In the genomic region with DNA sequence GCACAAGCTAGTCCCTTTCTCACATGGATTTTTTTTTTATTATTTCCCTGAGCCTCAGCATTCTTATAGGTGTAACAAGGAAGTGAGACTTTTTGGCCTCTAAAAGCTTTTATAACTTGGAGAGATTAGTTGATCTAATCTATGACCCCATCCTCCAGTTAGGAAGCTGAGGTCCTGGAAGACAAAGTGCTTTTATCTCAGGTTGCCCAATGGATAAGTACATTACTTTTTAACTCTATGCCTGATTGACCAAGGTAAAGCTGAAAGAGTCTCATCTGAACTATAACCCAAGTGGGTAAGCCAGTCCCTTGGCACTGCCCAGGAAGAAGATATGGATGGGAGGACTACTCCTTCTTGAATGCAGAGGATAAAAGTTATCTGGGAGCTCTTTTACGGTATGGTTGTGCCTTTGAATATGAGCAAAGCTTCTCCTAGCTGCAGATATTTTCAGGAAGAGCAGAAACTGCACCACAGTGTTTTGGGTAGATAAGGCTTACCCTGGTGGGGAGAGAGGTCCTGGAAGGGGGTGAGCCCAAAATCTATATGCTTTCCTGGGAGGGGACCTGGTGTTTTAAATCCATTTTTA, we compare ENCODE assay signal across 1 cellular context.
A peak's percentile ranks its signal among the peaks of the same experiment; 100 is the strongest.
TF ChIP-seq lines count a peak whose summit lies in the region.

No MANE protein-coding gene starts in this region.

TF ChIP-seq in K562, 482 proteins besides CTCF, POLR2A, EP300 and RAD21 (continued from another document and continues in another):
- TF ChIP-seq, protein P1, sequence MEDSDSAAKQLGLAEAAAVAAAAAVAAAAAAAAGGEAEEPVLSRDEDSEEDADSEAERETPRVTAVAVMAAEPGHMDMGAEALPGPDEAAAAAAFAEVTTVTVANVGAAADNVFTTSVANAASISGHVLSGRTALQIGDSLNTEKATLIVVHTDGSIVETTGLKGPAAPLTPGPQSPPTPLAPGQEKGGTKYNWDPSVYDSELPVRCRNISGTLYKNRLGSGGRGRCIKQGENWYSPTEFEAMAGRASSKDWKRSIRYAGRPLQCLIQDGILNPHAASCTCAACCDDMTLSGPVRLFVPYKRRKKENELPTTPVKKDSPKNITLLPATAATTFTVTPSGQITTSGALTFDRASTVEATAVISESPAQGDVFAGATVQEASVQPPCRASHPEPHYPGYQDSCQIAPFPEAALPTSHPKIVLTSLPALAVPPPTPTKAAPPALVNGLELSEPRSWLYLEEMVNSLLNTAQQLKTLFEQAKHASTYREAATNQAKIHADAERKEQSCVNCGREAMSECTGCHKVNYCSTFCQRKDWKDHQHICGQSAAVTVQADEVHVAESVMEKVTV (CRISPR knock-in tag; IDR thresholded peaks at IDR 0.05): no peak
- TF ChIP-seq RNF2 (IDR thresholded peaks at IDR 0.05): peak; percentile 70
- TF ChIP-seq FOXP1 (CRISPR knock-in tag; IDR thresholded peaks at IDR 0.05): no peak
- no peak for TF ChIP-seq CEBPG (CRISPR knock-in tag; IDR thresholded peaks at IDR 0.05)
- TF ChIP-seq CEBPG (tag; conservative IDR thresholded peaks at IDR 0.05 in 1 of 2, IDR thresholded peaks at IDR 0.05 in 1 of 2): peak; percentile 4 to 68; a peak in 3 of 4 replicates
- TF ChIP-seq TBP (optimal IDR thresholded peaks at IDR 0.05; ENCODE audit: low read depth, low read length): peak; percentile 41
- peak; percentile 14; the same call in 1 of the 2 replicates for TF ChIP-seq PML (IDR thresholded peaks at IDR 0.05; ENCODE audit: low read length)
- TF ChIP-seq, protein P2, sequence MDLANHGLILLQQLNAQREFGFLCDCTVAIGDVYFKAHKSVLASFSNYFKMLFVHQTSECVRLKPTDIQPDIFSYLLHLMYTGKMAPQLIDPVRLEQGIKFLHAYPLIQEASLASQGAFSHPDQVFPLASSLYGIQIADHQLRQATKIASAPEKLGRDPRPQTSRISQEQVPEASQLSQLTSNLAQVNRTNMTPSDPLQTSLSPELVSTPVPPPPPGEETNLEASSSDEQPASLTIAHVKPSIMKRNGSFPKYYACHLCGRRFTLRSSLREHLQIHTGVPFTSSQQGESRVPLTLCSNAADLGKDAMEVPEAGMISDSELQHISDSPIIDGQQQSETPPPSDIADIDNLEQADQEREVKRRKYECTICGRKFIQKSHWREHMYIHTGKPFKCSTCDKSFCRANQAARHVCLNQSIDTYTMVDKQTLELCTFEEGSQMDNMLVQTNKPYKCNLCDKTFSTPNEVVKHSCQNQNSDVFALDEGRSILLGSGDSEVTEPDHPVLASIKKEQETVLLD (IDR thresholded peaks at IDR 0.05): 0 out of 2 replicates have a peak, but pooled peaks have one; percentile 15
- TF ChIP-seq DMBX1 (CRISPR knock-in tag; IDR thresholded peaks at IDR 0.05; ENCODE audit: borderline replicate concordance): peak; percentile 65; the same call in 1 of the 2 replicates
- 0 out of 2 replicates have a peak, but pooled peaks have one; percentile 10 for TF ChIP-seq CBFA2T2 (conservative IDR thresholded peaks at IDR 0.05)
- peak; percentile 91; the same call in 1 of the 2 replicates for TF ChIP-seq BRD4 (IDR thresholded peaks at IDR 0.05)
- TF ChIP-seq ZKSCAN8 (CRISPR knock-in tag; IDR thresholded peaks at IDR 0.05): 0 out of 2 replicates have a peak, but pooled peaks have one; percentile 24
- no peak for TF ChIP-seq FOS (IDR thresholded peaks at IDR 0.05; ENCODE audit: extremely low read depth, insufficient read length)
- peak; percentile 38; the same call in 1 of the 2 replicates for TF ChIP-seq ETV5 (CRISPR knock-in tag; IDR thresholded peaks at IDR 0.05; ENCODE audit: low read depth)
- peak in 1 of 2 experiments; percentile 64; a peak in 1 of 4 replicates for TF ChIP-seq ETV6 (IDR thresholded peaks at IDR 0.05; ENCODE audit: borderline replicate concordance in 1 of 2, low read depth in 2 of 2, low read length in 1 of 2)
- TF ChIP-seq ETV6 (CRISPR knock-in tag; IDR thresholded peaks at IDR 0.05; ENCODE audit: borderline replicate concordance): no peak
- TF ChIP-seq ZNF696 (CRISPR knock-in tag; conservative IDR thresholded peaks at IDR 0.05): no peak
- TF ChIP-seq, protein P3, sequence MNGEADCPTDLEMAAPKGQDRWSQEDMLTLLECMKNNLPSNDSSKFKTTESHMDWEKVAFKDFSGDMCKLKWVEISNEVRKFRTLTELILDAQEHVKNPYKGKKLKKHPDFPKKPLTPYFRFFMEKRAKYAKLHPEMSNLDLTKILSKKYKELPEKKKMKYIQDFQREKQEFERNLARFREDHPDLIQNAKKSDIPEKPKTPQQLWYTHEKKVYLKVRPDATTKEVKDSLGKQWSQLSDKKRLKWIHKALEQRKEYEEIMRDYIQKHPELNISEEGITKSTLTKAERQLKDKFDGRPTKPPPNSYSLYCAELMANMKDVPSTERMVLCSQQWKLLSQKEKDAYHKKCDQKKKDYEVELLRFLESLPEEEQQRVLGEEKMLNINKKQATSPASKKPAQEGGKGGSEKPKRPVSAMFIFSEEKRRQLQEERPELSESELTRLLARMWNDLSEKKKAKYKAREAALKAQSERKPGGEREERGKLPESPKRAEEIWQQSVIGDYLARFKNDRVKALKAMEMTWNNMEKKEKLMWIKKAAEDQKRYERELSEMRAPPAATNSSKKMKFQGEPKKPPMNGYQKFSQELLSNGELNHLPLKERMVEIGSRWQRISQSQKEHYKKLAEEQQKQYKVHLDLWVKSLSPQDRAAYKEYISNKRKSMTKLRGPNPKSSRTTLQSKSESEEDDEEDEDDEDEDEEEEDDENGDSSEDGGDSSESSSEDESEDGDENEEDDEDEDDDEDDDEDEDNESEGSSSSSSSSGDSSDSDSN (IDR thresholded peaks at IDR 0.05; ENCODE audit: borderline replicate concordance in 1 of 2, low read depth in 2 of 2, low read length in 2 of 2): 0 out of 4 replicates have a peak, but pooled peaks of 1 of the 2 experiments have one; percentile 24
- TF ChIP-seq POLR2AphosphoS5 (IDR thresholded peaks at IDR 0.05; ENCODE audit: control insufficient read depth, insufficient read depth, low read depth, low read length): peak; percentile 28; the same call in 1 of the 2 replicates
- TF ChIP-seq MAFG (tag; conservative IDR thresholded peaks at IDR 0.05): no peak
- TF ChIP-seq NFIX (CRISPR knock-in tag; IDR thresholded peaks at IDR 0.05; ENCODE audit: low read depth): no peak
- TF ChIP-seq, protein P4, sequence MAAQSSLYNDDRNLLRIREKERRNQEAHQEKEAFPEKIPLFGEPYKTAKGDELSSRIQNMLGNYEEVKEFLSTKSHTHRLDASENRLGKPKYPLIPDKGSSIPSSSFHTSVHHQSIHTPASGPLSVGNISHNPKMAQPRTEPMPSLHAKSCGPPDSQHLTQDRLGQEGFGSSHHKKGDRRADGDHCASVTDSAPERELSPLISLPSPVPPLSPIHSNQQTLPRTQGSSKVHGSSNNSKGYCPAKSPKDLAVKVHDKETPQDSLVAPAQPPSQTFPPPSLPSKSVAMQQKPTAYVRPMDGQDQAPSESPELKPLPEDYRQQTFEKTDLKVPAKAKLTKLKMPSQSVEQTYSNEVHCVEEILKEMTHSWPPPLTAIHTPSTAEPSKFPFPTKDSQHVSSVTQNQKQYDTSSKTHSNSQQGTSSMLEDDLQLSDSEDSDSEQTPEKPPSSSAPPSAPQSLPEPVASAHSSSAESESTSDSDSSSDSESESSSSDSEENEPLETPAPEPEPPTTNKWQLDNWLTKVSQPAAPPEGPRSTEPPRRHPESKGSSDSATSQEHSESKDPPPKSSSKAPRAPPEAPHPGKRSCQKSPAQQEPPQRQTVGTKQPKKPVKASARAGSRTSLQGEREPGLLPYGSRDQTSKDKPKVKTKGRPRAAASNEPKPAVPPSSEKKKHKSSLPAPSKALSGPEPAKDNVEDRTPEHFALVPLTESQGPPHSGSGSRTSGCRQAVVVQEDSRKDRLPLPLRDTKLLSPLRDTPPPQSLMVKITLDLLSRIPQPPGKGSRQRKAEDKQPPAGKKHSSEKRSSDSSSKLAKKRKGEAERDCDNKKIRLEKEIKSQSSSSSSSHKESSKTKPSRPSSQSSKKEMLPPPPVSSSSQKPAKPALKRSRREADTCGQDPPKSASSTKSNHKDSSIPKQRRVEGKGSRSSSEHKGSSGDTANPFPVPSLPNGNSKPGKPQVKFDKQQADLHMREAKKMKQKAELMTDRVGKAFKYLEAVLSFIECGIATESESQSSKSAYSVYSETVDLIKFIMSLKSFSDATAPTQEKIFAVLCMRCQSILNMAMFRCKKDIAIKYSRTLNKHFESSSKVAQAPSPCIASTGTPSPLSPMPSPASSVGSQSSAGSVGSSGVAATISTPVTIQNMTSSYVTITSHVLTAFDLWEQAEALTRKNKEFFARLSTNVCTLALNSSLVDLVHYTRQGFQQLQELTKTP (IDR thresholded peaks at IDR 0.05; ENCODE audit: low read depth in 1 of 2, partially characterized antibody in 2 of 2): peak; percentile 27 to 87
- TF ChIP-seq SMAD1 (IDR thresholded peaks at IDR 0.05; ENCODE audit: low read depth, low read length, partially characterized antibody): peak; percentile 67
- no peak for TF ChIP-seq ZNF146 (CRISPR knock-in tag; IDR thresholded peaks at IDR 0.05; ENCODE audit: unreplicated experiment)
- no peak for TF ChIP-seq HDAC3 (IDR thresholded peaks at IDR 0.05; ENCODE audit: borderline replicate concordance, partially characterized antibody)
- TF ChIP-seq, protein P5, sequence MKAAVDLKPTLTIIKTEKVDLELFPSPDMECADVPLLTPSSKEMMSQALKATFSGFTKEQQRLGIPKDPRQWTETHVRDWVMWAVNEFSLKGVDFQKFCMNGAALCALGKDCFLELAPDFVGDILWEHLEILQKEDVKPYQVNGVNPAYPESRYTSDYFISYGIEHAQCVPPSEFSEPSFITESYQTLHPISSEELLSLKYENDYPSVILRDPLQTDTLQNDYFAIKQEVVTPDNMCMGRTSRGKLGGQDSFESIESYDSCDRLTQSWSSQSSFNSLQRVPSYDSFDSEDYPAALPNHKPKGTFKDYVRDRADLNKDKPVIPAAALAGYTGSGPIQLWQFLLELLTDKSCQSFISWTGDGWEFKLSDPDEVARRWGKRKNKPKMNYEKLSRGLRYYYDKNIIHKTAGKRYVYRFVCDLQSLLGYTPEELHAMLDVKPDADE (conservative IDR thresholded peaks at IDR 0.05; ENCODE audit: control insufficient read depth, low read depth, low read length): no peak
- no peak for TF ChIP-seq ZNF24 (IDR thresholded peaks at IDR 0.05)
- TF ChIP-seq, protein P6, sequence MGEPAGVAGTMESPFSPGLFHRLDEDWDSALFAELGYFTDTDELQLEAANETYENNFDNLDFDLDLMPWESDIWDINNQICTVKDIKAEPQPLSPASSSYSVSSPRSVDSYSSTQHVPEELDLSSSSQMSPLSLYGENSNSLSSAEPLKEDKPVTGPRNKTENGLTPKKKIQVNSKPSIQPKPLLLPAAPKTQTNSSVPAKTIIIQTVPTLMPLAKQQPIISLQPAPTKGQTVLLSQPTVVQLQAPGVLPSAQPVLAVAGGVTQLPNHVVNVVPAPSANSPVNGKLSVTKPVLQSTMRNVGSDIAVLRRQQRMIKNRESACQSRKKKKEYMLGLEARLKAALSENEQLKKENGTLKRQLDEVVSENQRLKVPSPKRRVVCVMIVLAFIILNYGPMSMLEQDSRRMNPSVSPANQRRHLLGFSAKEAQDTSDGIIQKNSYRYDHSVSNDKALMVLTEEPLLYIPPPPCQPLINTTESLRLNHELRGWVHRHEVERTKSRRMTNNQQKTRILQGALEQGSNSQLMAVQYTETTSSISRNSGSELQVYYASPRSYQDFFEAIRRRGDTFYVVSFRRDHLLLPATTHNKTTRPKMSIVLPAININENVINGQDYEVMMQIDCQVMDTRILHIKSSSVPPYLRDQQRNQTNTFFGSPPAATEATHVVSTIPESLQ (CRISPR knock-in tag; IDR thresholded peaks at IDR 0.05): 0 out of 2 replicates have a peak, but pooled peaks have one; percentile 48
- no peak for TF ChIP-seq JUND (IDR thresholded peaks at IDR 0.05; ENCODE audit: borderline replicate concordance, low read depth, low read length)
- peak; percentile 55; the same call in 1 of the 3 replicates for TF ChIP-seq JUND (tag; IDR thresholded peaks at IDR 0.05; ENCODE audit: borderline replicate concordance, low read depth, low read length)
- TF ChIP-seq BRD9 (IDR thresholded peaks at IDR 0.05; ENCODE audit: low read depth, partially characterized antibody): peak; percentile 21
- peak; percentile 23; the same call in 1 of the 2 replicates for TF ChIP-seq ATF7 (IDR thresholded peaks at IDR 0.05)
- TF ChIP-seq ARHGAP35 (IDR thresholded peaks at IDR 0.05; ENCODE audit: partially characterized antibody): no peak
- TF ChIP-seq, protein P7, sequence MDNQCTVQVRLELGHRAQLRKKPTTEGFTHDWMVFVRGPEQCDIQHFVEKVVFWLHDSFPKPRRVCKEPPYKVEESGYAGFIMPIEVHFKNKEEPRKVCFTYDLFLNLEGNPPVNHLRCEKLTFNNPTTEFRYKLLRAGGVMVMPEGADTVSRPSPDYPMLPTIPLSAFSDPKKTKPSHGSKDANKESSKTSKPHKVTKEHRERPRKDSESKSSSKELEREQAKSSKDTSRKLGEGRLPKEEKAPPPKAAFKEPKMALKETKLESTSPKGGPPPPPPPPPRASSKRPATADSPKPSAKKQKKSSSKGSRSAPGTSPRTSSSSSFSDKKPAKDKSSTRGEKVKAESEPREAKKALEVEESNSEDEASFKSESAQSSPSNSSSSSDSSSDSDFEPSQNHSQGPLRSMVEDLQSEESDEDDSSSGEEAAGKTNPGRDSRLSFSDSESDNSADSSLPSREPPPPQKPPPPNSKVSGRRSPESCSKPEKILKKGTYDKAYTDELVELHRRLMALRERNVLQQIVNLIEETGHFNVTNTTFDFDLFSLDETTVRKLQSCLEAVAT (IDR thresholded peaks at IDR 0.05): peak; percentile 9 to 32; a peak in 1 of 4 replicates
- peak; percentile 48; the same call in 1 of the 2 replicates for TF ChIP-seq CBFA2T3 (IDR thresholded peaks at IDR 0.05)
- TF ChIP-seq ZNF197 (CRISPR knock-in tag; IDR thresholded peaks at IDR 0.05; ENCODE audit: low read depth): peak; percentile 71
- TF ChIP-seq, protein P8, sequence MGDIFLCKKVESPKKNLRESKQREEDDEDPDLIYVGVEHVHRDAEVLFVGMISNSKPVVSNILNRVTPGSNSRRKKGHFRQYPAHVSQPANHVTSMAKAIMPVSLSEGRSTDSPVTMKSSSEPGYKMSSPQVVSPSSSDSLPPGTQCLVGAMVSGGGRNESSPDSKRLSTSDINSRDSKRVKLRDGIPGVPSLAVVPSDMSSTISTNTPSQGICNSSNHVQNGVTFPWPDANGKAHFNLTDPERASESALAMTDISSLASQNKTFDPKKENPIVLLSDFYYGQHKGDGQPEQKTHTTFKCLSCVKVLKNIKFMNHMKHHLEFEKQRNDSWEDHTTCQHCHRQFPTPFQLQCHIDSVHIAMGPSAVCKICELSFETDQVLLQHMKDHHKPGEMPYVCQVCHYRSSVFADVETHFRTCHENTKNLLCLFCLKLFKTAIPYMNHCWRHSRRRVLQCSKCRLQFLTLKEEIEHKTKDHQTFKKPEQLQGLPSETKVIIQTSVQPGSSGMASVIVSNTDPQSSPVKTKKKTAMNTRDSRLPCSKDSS (IDR thresholded peaks at IDR 0.05; ENCODE audit: low read depth, partially characterized antibody): no peak
- peak; percentile 63; the same call in 1 of the 2 replicates for TF ChIP-seq ZEB2 (IDR thresholded peaks at IDR 0.05)
- TF ChIP-seq KAT7 (CRISPR knock-in tag; IDR thresholded peaks at IDR 0.05; ENCODE audit: borderline replicate concordance): 0 out of 2 replicates have a peak, but pooled peaks have one; percentile 50
- TF ChIP-seq, protein P9, sequence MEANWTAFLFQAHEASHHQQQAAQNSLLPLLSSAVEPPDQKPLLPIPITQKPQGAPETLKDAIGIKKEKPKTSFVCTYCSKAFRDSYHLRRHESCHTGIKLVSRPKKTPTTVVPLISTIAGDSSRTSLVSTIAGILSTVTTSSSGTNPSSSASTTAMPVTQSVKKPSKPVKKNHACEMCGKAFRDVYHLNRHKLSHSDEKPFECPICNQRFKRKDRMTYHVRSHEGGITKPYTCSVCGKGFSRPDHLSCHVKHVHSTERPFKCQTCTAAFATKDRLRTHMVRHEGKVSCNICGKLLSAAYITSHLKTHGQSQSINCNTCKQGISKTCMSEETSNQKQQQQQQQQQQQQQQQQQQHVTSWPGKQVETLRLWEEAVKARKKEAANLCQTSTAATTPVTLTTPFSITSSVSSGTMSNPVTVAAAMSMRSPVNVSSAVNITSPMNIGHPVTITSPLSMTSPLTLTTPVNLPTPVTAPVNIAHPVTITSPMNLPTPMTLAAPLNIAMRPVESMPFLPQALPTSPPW (CRISPR knock-in tag; IDR thresholded peaks at IDR 0.05): peak; percentile 45
- peak; percentile 15 for TF ChIP-seq TAF9B (IDR thresholded peaks at IDR 0.05; ENCODE audit: partially characterized antibody)
